ENCODE assay signal across 2 cellular contexts in genomic region chr18:23470620-23471387, GRCh38.
TF ChIP-seq lines count a peak whose summit lies in the region.

No MANE protein-coding gene starts in this region.

TF ChIP-seq in HEK293, 187 proteins besides CTCF, POLR2A, EP300 and RAD21 (continued from another document):
- TF ChIP-seq ZNF792 (tag by site-specific recombination; IDR thresholded peaks at IDR 0.05), result no peak
- TF ChIP-seq ZNF707 (tag by site-specific recombination; IDR thresholded peaks at IDR 0.05), result no peak
- TF ChIP-seq ATF2 (tag by site-specific recombination; IDR thresholded peaks at IDR 0.05; ENCODE audit: low read depth), result peak; percentile 49; the same call in 1 of the 2 replicates
- no peak for TF ChIP-seq ZNF133 (tag by site-specific recombination; IDR thresholded peaks at IDR 0.05)

TF ChIP-seq in GM12878, 131 proteins besides CTCF, POLR2A, EP300 and RAD21:
- TF ChIP-seq NR2C2 (IDR thresholded peaks at IDR 0.05; ENCODE audit: borderline replicate concordance, control insufficient read depth, insufficient read length, low read depth), result no peak
- no peak for TF ChIP-seq ASH2L (IDR thresholded peaks at IDR 0.05; ENCODE audit: borderline replicate concordance, low read depth)
- no peak for TF ChIP-seq EGR1 (IDR thresholded peaks at IDR 0.05; ENCODE audit: borderline replicate concordance in 1 of 2, low read depth in 2 of 2, low read length in 2 of 2)
- no peak for TF ChIP-seq GATAD2B (conservative IDR thresholded peaks at IDR 0.05; ENCODE audit: low read depth)
- no peak for TF ChIP-seq STAT3 (IDR thresholded peaks at IDR 0.05; ENCODE audit: low read depth, low read length)
- TF ChIP-seq BCL11A (IDR thresholded peaks at IDR 0.05; ENCODE audit: low read depth, low read length), result no peak
- no peak for TF ChIP-seq SMC3 (IDR thresholded peaks at IDR 0.05; ENCODE audit: borderline replicate concordance, low read length)
- TF ChIP-seq CUX1 (IDR thresholded peaks at IDR 0.05; ENCODE audit: insufficient replicate concordance, low read depth, low read length), result no peak
- TF ChIP-seq ZNF207 (IDR thresholded peaks at IDR 0.05; ENCODE audit: borderline replicate concordance), result no peak
- TF ChIP-seq TCF3 (IDR thresholded peaks at IDR 0.05; ENCODE audit: borderline replicate concordance, insufficient read depth, low read depth, low read length), result no peak
- no peak for TF ChIP-seq ZNF24 (IDR thresholded peaks at IDR 0.05)
- no peak for TF ChIP-seq REST (IDR thresholded peaks at IDR 0.05; ENCODE audit: low read depth, low read length)
- TF ChIP-seq MTA2 (IDR thresholded peaks at IDR 0.05; ENCODE audit: low read depth), result no peak
- TF ChIP-seq STAT1 (conservative IDR thresholded peaks at IDR 0.05), result no peak
